ENCODE assay signal across 10 cellular contexts in the genomic region with DNA sequence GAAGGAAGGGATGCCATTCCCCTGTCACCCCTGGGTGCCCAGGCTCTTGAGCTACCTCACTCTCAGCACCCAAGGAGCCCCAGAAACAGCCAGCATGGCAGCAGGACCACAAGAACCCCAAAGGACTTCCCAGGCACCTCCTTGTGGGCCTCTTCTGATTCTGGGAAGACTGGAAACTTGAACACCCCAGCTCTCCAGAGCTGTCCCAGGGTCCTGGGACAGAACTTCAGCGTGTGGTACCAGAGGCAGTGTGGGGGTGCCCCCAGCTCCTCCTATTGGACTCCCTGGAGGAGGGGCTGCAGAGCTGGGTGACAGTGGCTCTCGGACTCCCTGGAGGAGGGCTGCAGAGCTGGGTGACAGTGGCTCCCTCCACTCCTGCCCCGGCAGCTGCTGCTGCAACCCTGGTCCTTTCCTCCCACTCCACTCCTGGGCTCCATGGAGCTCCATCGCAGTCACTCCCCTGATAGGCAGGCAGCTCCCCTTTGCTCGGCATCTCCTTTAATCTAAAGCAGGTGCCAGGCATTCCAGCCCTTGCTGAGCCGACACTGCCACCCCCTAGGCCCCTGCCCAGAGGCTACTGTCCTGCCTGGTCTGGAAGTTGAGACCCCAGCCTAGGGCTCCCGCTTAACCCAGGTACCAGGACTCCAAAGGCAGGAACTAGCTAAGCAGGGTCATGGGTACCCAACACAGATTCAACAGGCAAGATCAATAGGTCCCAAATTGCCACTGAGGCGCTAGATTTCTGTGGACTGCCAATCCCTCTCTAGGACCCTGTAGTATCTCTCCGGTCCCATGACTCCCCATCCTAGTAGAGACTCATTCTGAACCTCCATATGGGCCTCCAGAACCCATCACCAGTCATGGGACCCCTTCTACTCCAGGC. TPM values are rescaled to one million over a fixed set of nuclear protein-coding genes. Genes with fewer than 3 reads are reported as not detected.
DNase-seq lines count a peak whose midpoint lies in the region; TF ChIP-seq lines count a peak whose summit lies in the region.
"Had no signal": no experiment of that assay in that cellular context is flagged by ENCODE, and none has a peak within 500 bp of the region (broad histone marks: within the 10 kb centered on the region; RNA-seq: fewer than 3 reads in every experiment).

No MANE protein-coding gene starts in this region.

- H3K4me3 Mint-ChIP-seq in nephron = peak overlapping the region; percentile 91 to 99 (median 91)

- H3K27ac ChIP-seq in OCI-LY3 (ENCODE audit: low read length) (no peak overlapping the region), Karpas-422 (ENCODE audit: low read length) (no peak overlapping the region)

- peaks cover 68% of the 10 kb centered on the region for H3K4me1 Mint-ChIP-seq in nephron

- H3K79me2 ChIP-seq in OCI-LY3 (ENCODE audit: low read length) (peaks cover 32% of the 10 kb centered on the region), Karpas-422 (ENCODE audit: low read length) (no peaks in the 10 kb centered on the region)

- H3K4me3 ChIP-seq in AG09309 (ENCODE audit: control insufficient read depth, low read depth, low read length) = peak overlapping the region; percentile 99
- peak overlapping the region; percentile 99 for H3K4me3 ChIP-seq in OCI-LY3 (ENCODE audit: low read length)
- peak overlapping the region; percentile 75 for H3K4me3 ChIP-seq in endocrine pancreas (ENCODE audit: control insufficient read depth, insufficient read depth, low read length)
- no peak overlapping the region for H3K4me3 ChIP-seq in Karpas-422 (ENCODE audit: low read length)

- H3K4me1 ChIP-seq in OCI-LY3 (ENCODE audit: low read length) = peaks cover 29% of the 10 kb centered on the region
- peaks cover 7% of the 10 kb centered on the region for H3K4me1 ChIP-seq in endocrine pancreas (ENCODE audit: control insufficient read depth, insufficient read depth, low read length)
- peaks cover 24% of the 10 kb centered on the region for H3K4me1 ChIP-seq in Karpas-422 (ENCODE audit: low read length)

- peaks cover 3% of the 10 kb centered on the region for H3K27me3 Mint-ChIP-seq in nephron (ENCODE audit: low read depth)

- DNase-seq in AG09309 (ENCODE audit: low read depth) (no peak), NCI-H187 treated with DMSO at 0.1 percent for 48 hours (lab: John Stamatoyannopoulos, UW) (no peak), OCI-M2 (lab: John Stamatoyannopoulos, UW; ENCODE audit: unreplicated experiment) (no peak), Karpas-422 (no peak), H4 (ENCODE audit: low spot score) (no peak)
- DNase-seq: NCI-H1436 had no signal

- H3K27ac Mint-ChIP-seq in nephron = peak overlapping the region; percentile 84 to 96 (median 90)

- no peaks in the 10 kb centered on the region for H3K36me3 ChIP-seq in OCI-LY3 (replicated peaks; ENCODE audit: low read depth, low read length)
- H3K36me3 ChIP-seq in endocrine pancreas (ENCODE audit: control insufficient read depth, insufficient read depth, low read length) = no peaks in the 10 kb centered on the region
- H3K36me3 ChIP-seq in Karpas-422 (ENCODE audit: insufficient read depth, low read length) = no peaks in the 10 kb centered on the region

- no peaks in the 10 kb centered on the region for H3K9me3 ChIP-seq in OCI-LY3 (ENCODE audit: insufficient read depth, low read length)
- H3K9me3 ChIP-seq in endocrine pancreas (ENCODE audit: control insufficient read depth, low read length) = no peaks in the 10 kb centered on the region
- H3K9me3 ChIP-seq in Karpas-422 (ENCODE audit: low read length) = no peaks in the 10 kb centered on the region

- H3K36me3 Mint-ChIP-seq in nephron (ENCODE audit: low read depth) = no peaks in the 10 kb centered on the region

- H3K9me2 ChIP-seq in Karpas-422 (replicated peaks; ENCODE audit: insufficient read depth, low read length) = no peaks in the 10 kb centered on the region

- H2AFZ ChIP-seq in OCI-LY3 (ENCODE audit: low read depth, low read length) = no peak overlapping the region
- no peak overlapping the region for H2AFZ ChIP-seq in Karpas-422 (ENCODE audit: low read length)

- TF ChIP-seq CTCF in AG09309 (IDR thresholded peaks at IDR 0.05; ENCODE audit: control insufficient read depth, insufficient read depth, low read depth, low read length, missing control alignments) (no peak), OCI-LY3 (IDR thresholded peaks at IDR 0.05; ENCODE audit: low read depth, low read length) (no peak), nephron (IDR thresholded peaks at IDR 0.05; ENCODE audit: unreplicated experiment in 3 of 3) (no peak)

- H3K4me2 ChIP-seq in OCI-LY3 (ENCODE audit: low read length) = peak overlapping the region; percentile 88
- H3K4me2 ChIP-seq in Karpas-422 (ENCODE audit: low read depth, low read length, poor library complexity, severe bottlenecking) = no peak overlapping the region

- H4K20me1 ChIP-seq in OCI-LY3 (ENCODE audit: insufficient read depth, low read length) = peaks cover 9% of the 10 kb centered on the region; the same call in 1 of the 2 replicates
- H4K20me1 ChIP-seq in Karpas-422 (ENCODE audit: insufficient read depth, low read depth, low read length) = no peaks in the 10 kb centered on the region

- no peak overlapping the region for H3K9ac ChIP-seq in OCI-LY3 (ENCODE audit: low read length)
- peak overlapping the region; percentile 67 for H3K9ac ChIP-seq in endocrine pancreas (ENCODE audit: control insufficient read depth, insufficient read depth, low read length)
- H3K9ac ChIP-seq in Karpas-422 (ENCODE audit: low read length) = no peak overlapping the region

- no peaks in the 10 kb centered on the region for H3K9me3 Mint-ChIP-seq in nephron

- H3K27me3 ChIP-seq in OCI-LY3 (ENCODE audit: low read depth, low read length) (no peaks in the 10 kb centered on the region), endocrine pancreas (ENCODE audit: control insufficient read depth, insufficient read depth, low read length) (no peaks in the 10 kb centered on the region), Karpas-422 (ENCODE audit: low read length) (no peaks in the 10 kb centered on the region)

RNA-seq across cellular contexts. Expression of a gene that starts 2.7 kb away (rescaled TPM):
- total RNA-seq in Karpas-422 (2014; rRNA removed; shearing (Covaris generic); ENCODE audit: low replicate concordance) = 0.18 and 0.56 TPM in 2 replicates
- total RNA-seq in H4 (2014; rRNA removed; shearing (Covaris generic)) = 3.3 and 7.5 TPM in 2 replicates

RNA-seq across cellular contexts. Expression of a gene that starts 33.1 kb away (rescaled TPM):
- total RNA-seq in Karpas-422 (2014; rRNA removed; shearing (Covaris generic); ENCODE audit: low replicate concordance) = not detected in 2 replicates
- not detected in 2 replicates for total RNA-seq in H4 (2014; rRNA removed; shearing (Covaris generic))
- total RNA-seq: subcutaneous adipose tissue had no signal

RNA-seq across cellular contexts. Expression of a gene that starts 39.3 kb away (rescaled TPM):
- total RNA-seq in Karpas-422 (2014; rRNA removed; shearing (Covaris generic); ENCODE audit: low replicate concordance) = 0.71 and 1.2 TPM in 2 replicates
- total RNA-seq in H4 (2014; rRNA removed; shearing (Covaris generic)) = not detected in 2 replicates

RNA-seq across cellular contexts. Expression of a gene that starts 48.6 kb away (rescaled TPM):
- not detected in 2 replicates for total RNA-seq in Karpas-422 (2014; rRNA removed; shearing (Covaris generic); ENCODE audit: low replicate concordance)
- total RNA-seq in H4 (2014; rRNA removed; shearing (Covaris generic)) = not detected in 2 replicates
- total RNA-seq: subcutaneous adipose tissue had no signal
